8 cellular contexts compared by ENCODE assay signal in the genomic region with DNA sequence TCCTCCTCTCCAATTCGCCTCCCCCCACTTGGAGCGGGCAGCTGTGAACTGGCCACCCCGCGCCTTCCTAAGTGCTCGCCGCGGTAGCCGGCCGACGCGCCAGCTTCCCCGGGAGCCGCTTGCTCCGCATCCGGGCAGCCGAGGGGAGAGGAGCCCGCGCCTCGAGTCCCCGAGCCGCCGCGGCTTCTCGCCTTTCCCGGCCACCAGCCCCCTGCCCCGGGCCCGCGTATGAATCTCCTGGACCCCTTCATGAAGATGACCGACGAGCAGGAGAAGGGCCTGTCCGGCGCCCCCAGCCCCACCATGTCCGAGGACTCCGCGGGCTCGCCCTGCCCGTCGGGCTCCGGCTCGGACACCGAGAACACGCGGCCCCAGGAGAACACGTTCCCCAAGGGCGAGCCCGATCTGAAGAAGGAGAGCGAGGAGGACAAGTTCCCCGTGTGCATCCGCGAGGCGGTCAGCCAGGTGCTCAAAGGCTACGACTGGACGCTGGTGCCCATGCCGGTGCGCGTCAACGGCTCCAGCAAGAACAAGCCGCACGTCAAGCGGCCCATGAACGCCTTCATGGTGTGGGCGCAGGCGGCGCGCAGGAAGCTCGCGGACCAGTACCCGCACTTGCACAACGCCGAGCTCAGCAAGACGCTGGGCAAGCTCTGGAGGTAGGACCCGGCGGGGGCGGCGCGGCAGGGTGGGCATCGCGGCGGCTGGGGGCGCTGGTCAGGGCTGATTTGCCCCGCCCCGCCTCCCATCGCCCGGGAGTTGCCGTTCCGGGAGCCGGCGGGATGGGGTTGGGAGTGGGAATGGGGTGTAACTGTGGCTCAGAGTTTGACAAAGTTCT. TPM values are rescaled to one million over a fixed set of nuclear protein-coding genes. Genes with fewer than 3 reads are reported as not detected.
DNase-seq lines count a peak whose midpoint lies in the region; ATAC-seq, FAIRE-seq and TF ChIP-seq lines count a peak whose summit lies in the region.

No MANE protein-coding gene starts in this region.

- no peak for FAIRE-seq in D721Med (lab: Jason Lieb, UNC)

- H2BK5ac ChIP-seq in mesenchymal stem cell (ENCODE audit: low read depth, low read length, poor library complexity, severe bottlenecking) = no peak overlapping the region

- DNase-seq in D341Med (ENCODE audit: low spot score) (peak; percentile 74), MM.1S (no peak), coronary artery (ENCODE audit: low spot score) (no peak), mesenchymal stem cell (peak; percentile 76), uterus (no peak), activated gamma-delta T cell treated with Interleukin-2 at 50 U/mL for 16 hours (no peak), D721Med (ENCODE audit: insufficient read length, low spot score) (no peak)

- H2AFZ ChIP-seq in MM.1S (ENCODE audit: low read length) (peak overlapping the region; percentile 74; the same call in 1 of the 2 replicates), mesenchymal stem cell (ENCODE audit: low read depth, low read length) (peak overlapping the region; percentile 57)

- no peaks in the 10 kb centered on the region for H4K20me1 ChIP-seq in MM.1S (ENCODE audit: insufficient read depth, low read length)

- H3K79me2 ChIP-seq in MM.1S (ENCODE audit: low read length) = no peaks in the 10 kb centered on the region

- H3K4me1 ChIP-seq in MM.1S (ENCODE audit: low read length) = 0 out of 2 replicates have a peak, but pooled peaks cover 5% of the 10 kb centered on the region
- H3K4me1 ChIP-seq in mesenchymal stem cell (ENCODE audit: control insufficient read depth, insufficient read depth, low read depth, low read length) = peaks cover 41% of the 10 kb centered on the region
- peaks cover 0 to 33% of the 10 kb centered on the region in 2 donors for H3K4me1 ChIP-seq in uterus

- peak overlapping the region in 1 of 2 experiments; percentile 99 for H3K23ac ChIP-seq in mesenchymal stem cell (ENCODE audit: low read length in 2 of 2)

- ATAC-seq in GM21515 (IDR thresholded peaks at IDR 0.05; ENCODE audit: unreplicated experiment) = peak; percentile 14

- H3K4me3 ChIP-seq in MM.1S (ENCODE audit: low read length) (peak overlapping the region; percentile 71), coronary artery (peak overlapping the region; percentile 75), mesenchymal stem cell (ENCODE audit: insufficient read depth in 1 of 2, low read depth in 1 of 2, low read length in 2 of 2) (peak overlapping the region; percentile 86 to 92), uterus (peak overlapping the region; percentile 0 to 19)

- intact Hi-C loops in uterus (cut with DNase I; ENCODE audit: low total_unique reads) = no loop called here

- peak overlapping the region; percentile 89 for H4K8ac ChIP-seq in mesenchymal stem cell (ENCODE audit: low read length)

- H4K91ac ChIP-seq in mesenchymal stem cell (ENCODE audit: low read length) = peak overlapping the region; percentile 72

- H3K36me3 ChIP-seq in MM.1S (replicated peaks; ENCODE audit: insufficient read depth, low read length) (no peaks in the 10 kb centered on the region), mesenchymal stem cell (ENCODE audit: control insufficient read depth in 1 of 2, insufficient read depth in 2 of 2, low read depth in 1 of 2, low read length in 2 of 2) (peaks cover 19 to 22% of the 10 kb centered on the region in 2 experiments), uterus (no peaks in the 10 kb centered on the region)

- TF ChIP-seq POLR2A in uterus (IDR thresholded peaks at IDR 0.05) = no peak

- peak overlapping the region; percentile 46 to 96 for H3K18ac ChIP-seq in mesenchymal stem cell (ENCODE audit: low read depth in 1 of 2, low read length in 2 of 2)

- H3K27me3 ChIP-seq in MM.1S (replicated peaks; ENCODE audit: insufficient read depth, low read length) = peaks cover 29% of the 10 kb centered on the region
- peaks cover 24 to 30% of the 10 kb centered on the region in 2 experiments for H3K27me3 ChIP-seq in mesenchymal stem cell (ENCODE audit: control insufficient read depth in 1 of 2, insufficient read depth in 1 of 2, low read length in 2 of 2)
- H3K27me3 ChIP-seq in uterus = peaks cover 8 to 77% of the 10 kb centered on the region in 2 donors

- H3K27ac ChIP-seq in MM.1S (ENCODE audit: low read length) (no peak overlapping the region), coronary artery (peak overlapping the region; percentile 31 to 88), mesenchymal stem cell (ENCODE audit: low read length, poor library complexity, severe bottlenecking) (peak overlapping the region; percentile 87), uterus (no peak overlapping the region)

- TF ChIP-seq CTCF in MM.1S (IDR thresholded peaks at IDR 0.05; ENCODE audit: low read length) = no peak
- no peak for TF ChIP-seq CTCF in coronary artery (IDR thresholded peaks at IDR 0.05)
- TF ChIP-seq CTCF in uterus (IDR thresholded peaks at IDR 0.05) = no peak
- TF ChIP-seq CTCF in D721Med (IDR thresholded peaks at IDR 0.05; ENCODE audit: insufficient read depth, missing control alignments) = no peak

- H2BK120ac ChIP-seq in mesenchymal stem cell (ENCODE audit: low read depth, low read length) = peak overlapping the region; percentile 7

- H3K9me2 ChIP-seq in MM.1S (replicated peaks; ENCODE audit: insufficient read depth, low read length) = no peaks in the 10 kb centered on the region

- peak overlapping the region; percentile 47 to 53 for H3K4ac ChIP-seq in mesenchymal stem cell (ENCODE audit: low read depth in 1 of 2, low read length in 2 of 2)

- under 1% methylated on average over 88 of the region's 88 CpGs for WGBS in mesenchymal stem cell

- H3K9ac ChIP-seq in MM.1S (ENCODE audit: low read length) (no peak overlapping the region), mesenchymal stem cell (ENCODE audit: low read length) (peak overlapping the region; percentile 86)

- peak overlapping the region in 1 of 2 experiments; percentile 97 for H3K14ac ChIP-seq in mesenchymal stem cell (ENCODE audit: low read length in 2 of 2)

- no peaks in the 10 kb centered on the region for H3F3A ChIP-seq in MM.1S (ENCODE audit: insufficient read depth, low read length)

- H2BK12ac ChIP-seq in mesenchymal stem cell (ENCODE audit: low read length in 2 of 2) = peak overlapping the region in 1 of 2 experiments; percentile 76

- H2AK5ac ChIP-seq in mesenchymal stem cell (ENCODE audit: low read length, severe bottlenecking) = no peak overlapping the region

- H3K4me2 ChIP-seq in MM.1S (ENCODE audit: low read depth, low read length) = peak overlapping the region; percentile 97
- peak overlapping the region; percentile 42 for H3K4me2 ChIP-seq in mesenchymal stem cell (ENCODE audit: low read length, poor library complexity, severe bottlenecking)

- peak overlapping the region; percentile 63 for H2BK15ac ChIP-seq in mesenchymal stem cell (ENCODE audit: low read depth, poor library complexity, severe bottlenecking)

- H3K79me1 ChIP-seq in mesenchymal stem cell (replicated peaks; ENCODE audit: low read length, poor library complexity, severe bottlenecking) = peaks cover 3% of the 10 kb centered on the region

- no peaks in the 10 kb centered on the region for H3K9me3 ChIP-seq in MM.1S (replicated peaks; ENCODE audit: insufficient read depth, low read length)
- H3K9me3 ChIP-seq in mesenchymal stem cell (ENCODE audit: control insufficient read depth, low read length) = no peaks in the 10 kb centered on the region
- no peaks in the 10 kb centered on the region for H3K9me3 ChIP-seq in uterus

RNA-seq across cellular contexts. Expression of gene SOX9, which starts 0.6 kb away (rescaled TPM):
- polyA plus RNA-seq in mesenchymal stem cell (2013, experiment 1 of 2) = 7.6 TPM
- polyA plus RNA-seq in mesenchymal stem cell (2013, experiment 2 of 2) = 7.2 TPM
- total RNA-seq in uterus = 1 to 10 TPM in 2 of 4 donors, not detected in 2; 1.8 to 6.8 TPM

Comparison
In these comparisons a context has a peak if more than half of its experiments do, and no peak if none do; other contexts are left out.
1. DNase-seq: peak in D341Med (single experiment) and mesenchymal stem cell (single experiment); none in MM.1S (single experiment), coronary artery (single experiment), uterus (0 of 2), activated gamma-delta T cell treated with Interleukin-2 at 50 U/mL for 16 hours (single experiment) and D721Med (single experiment).
2. H3K27ac ChIP-seq: peak in coronary artery (2 of 2) and mesenchymal stem cell (single experiment); none in MM.1S (single experiment) and uterus (0 of 2).
3. H3K4me3 ChIP-seq: peak in every context shown above with its lines; median percentile 89 in mesenchymal stem cell; 75 in coronary artery; 71 in MM.1S; 10 in uterus.